In genomic region chr5:172861461-172861860, GRCh38 we compare ENCODE assay signal across 13 cellular contexts. TPM values are rescaled to one million over a fixed set of nuclear protein-coding genes. Genes with fewer than 3 reads are reported as not detected.
A peak's percentile ranks its signal among the peaks of the same experiment; 100 is the strongest.
DNase-seq lines count a peak whose midpoint lies in the region; ATAC-seq and TF ChIP-seq lines count a peak whose summit lies in the region.
"Had no signal": no experiment of that assay in that cellular context is flagged by ENCODE, and none has a peak within 500 bp of the region (broad histone marks: within the 10 kb centered on the region; RNA-seq: fewer than 3 reads in every experiment).

No MANE protein-coding gene starts in this region.

- H3K9ac ChIP-seq in liver (ENCODE audit: low read depth in 1 of 2, low read length in 2 of 2), result peak overlapping the region; percentile 57 to 93

- H3K9me3 Mint-ChIP-seq in CD8-positive, alpha-beta memory T cell, result no peaks in the 10 kb centered on the region
- H3K9me3 Mint-ChIP-seq in stimulated activated memory B cell treated with anti-CD40 and anti-IgM and Interleukin-4, amounts not matched to agents 10 μg/mL and 1 μg/mL and 100 μg/mL, for 72 hours, result no peaks in the 10 kb centered on the region
- no peaks in the 10 kb centered on the region for H3K9me3 Mint-ChIP-seq in progenitor cell of endocrine pancreas (ENCODE audit: low read depth)
- H3K9me3 Mint-ChIP-seq: dendritic cell treated with granulocyte-macrophage colony-stimulating factor and Interleukin-4, amounts not matched to agents 40 ng/mL and 50 ng/mL, for 4 days; nephron progenitor cell had no signal

- no peak overlapping the region for H3K27ac ChIP-seq in CD8-positive, alpha-beta memory T cell (ENCODE audit: low read depth, low read length)
- H3K27ac ChIP-seq in ascending aorta (peak overlapping the region; percentile 88 to 97), liver (ENCODE audit: low read depth in 1 of 2, low read length in 2 of 2) (peak overlapping the region; percentile 96 to 98), foreskin keratinocyte (no peak overlapping the region)

- H3K4me1 Mint-ChIP-seq in CD8-positive, alpha-beta memory T cell, result peaks cover 33 to 50% (median 42%) of the 10 kb centered on the region in 3 donors
- H3K4me1 Mint-ChIP-seq in stimulated activated memory B cell treated with anti-CD40 and anti-IgM and Interleukin-4, amounts not matched to agents 10 μg/mL and 1 μg/mL and 100 μg/mL, for 72 hours, result peaks cover 56% of the 10 kb centered on the region
- peaks cover 30% of the 10 kb centered on the region for H3K4me1 Mint-ChIP-seq in progenitor cell of endocrine pancreas (ENCODE audit: low read depth)

- H3K27ac Mint-ChIP-seq in CD8-positive, alpha-beta memory T cell, result peak overlapping the region in 7 of 8 donors; percentile 69 to 90 (median 79)
- peak overlapping the region; percentile 14 for H3K27ac Mint-ChIP-seq in stimulated activated memory B cell treated with anti-CD40 and anti-IgM and Interleukin-4, amounts not matched to agents 10 μg/mL and 1 μg/mL and 100 μg/mL, for 72 hours
- no peak overlapping the region for H3K27ac Mint-ChIP-seq in progenitor cell of endocrine pancreas
- H3K27ac Mint-ChIP-seq: dendritic cell treated with granulocyte-macrophage colony-stimulating factor and Interleukin-4, amounts not matched to agents 40 ng/mL and 50 ng/mL, for 4 days; nephron progenitor cell had no signal

- no peaks in the 10 kb centered on the region for H3K27me3 ChIP-seq in CD8-positive, alpha-beta memory T cell (ENCODE audit: insufficient read depth, low read length, poor library complexity, severe bottlenecking)
- no peaks in the 10 kb centered on the region for H3K27me3 ChIP-seq in ascending aorta
- no peaks in the 10 kb centered on the region for H3K27me3 ChIP-seq in liver (ENCODE audit: control insufficient read depth in 4 of 4, insufficient read depth in 4 of 4, low read length in 3 of 4)
- no peaks in the 10 kb centered on the region for H3K27me3 ChIP-seq in foreskin keratinocyte

- H3K4me3 Mint-ChIP-seq in CD8-positive, alpha-beta memory T cell, result peak overlapping the region in 2 of 7 donors; percentile 23 to 67
- H3K4me3 Mint-ChIP-seq in stimulated activated memory B cell treated with anti-CD40 and anti-IgM and Interleukin-4, amounts not matched to agents 10 μg/mL and 1 μg/mL and 100 μg/mL, for 72 hours, result no peak overlapping the region
- no peak overlapping the region for H3K4me3 Mint-ChIP-seq in progenitor cell of endocrine pancreas (ENCODE audit: low read depth)
- H3K4me3 Mint-ChIP-seq: dendritic cell treated with granulocyte-macrophage colony-stimulating factor and Interleukin-4, amounts not matched to agents 40 ng/mL and 50 ng/mL, for 4 days; nephron progenitor cell had no signal

- intact Hi-C loops in ascending aorta (cut with DNase I), result loop anchor here (2.0 kb wide), 1 partner anchor 61 kb away; no protein-coding TSS in a partner anchor

- TF ChIP-seq CTCF in ascending aorta (IDR thresholded peaks at IDR 0.05) (no peak), liver (IDR thresholded peaks at IDR 0.05; ENCODE audit: low read depth, low read length, missing input control) (no peak), progenitor cell of endocrine pancreas (IDR thresholded peaks at IDR 0.05; ENCODE audit: unreplicated experiment) (no peak), foreskin keratinocyte (conservative IDR thresholded peaks at IDR 0.05) (no peak)

- no peak for ATAC-seq in stimulated activated memory B cell treated with anti-CD40 and anti-IgM and Interleukin-4, amounts not matched to agents 10 μg/mL and 1 μg/mL and 100 μg/mL, for 72 hours
- no peak for ATAC-seq in foreskin keratinocyte

- DNase-seq in CD8-positive, alpha-beta memory T cell, result no peak
- DNase-seq in ascending aorta (ENCODE audit: low spot score in 2 of 2) (no peak), progenitor cell of endocrine pancreas (ENCODE audit: low spot score, unreplicated experiment) (no peak), foreskin keratinocyte (no peak)
- DNase-seq in stimulated activated CD4-positive, alpha-beta T cell treated with anti-CD3 and anti-CD28 coated beads, Interleukin-15, amount 100 ng/mL, for 24 hours, result no peak
- DNase-seq in NK-92 treated with Interleukin-12 subunit alpha and Interleukin-12 subunit beta, amount 100 ng/mL, for 24 hours (lab: John Stamatoyannopoulos, UW), result no peak
- DNase-seq: activated T-cell treated with anti-CD3 and anti-CD28 coated beads, Interleukin-2, amount 50 U/mL, for 48 hours; NCI-H1694; nephron progenitor cell; stimulated activated CD4-positive, alpha-beta T cell treated with anti-CD3 and anti-CD28 coated beads, Interleukin-4, amount 100 ng/mL, for 4 hours had no signal

- no peaks in the 10 kb centered on the region for H3K36me3 ChIP-seq in CD8-positive, alpha-beta memory T cell (ENCODE audit: insufficient read depth, low read length)
- H3K36me3 ChIP-seq in ascending aorta (no peaks in the 10 kb centered on the region), liver (ENCODE audit: control insufficient read depth in 4 of 4, insufficient read depth in 3 of 4, low read depth in 1 of 4, low read length in 3 of 4) (no peaks in the 10 kb centered on the region)

- no peak for TF ChIP-seq RAD21 in liver (IDR thresholded peaks at IDR 0.05)

- WGBS in liver, result 47% methylated on average over 5 of the region's 5 CpGs

- H3K4me3 ChIP-seq in CD8-positive, alpha-beta memory T cell (ENCODE audit: low read length), result no peak overlapping the region
- peak overlapping the region in 1 of 2 donors; percentile 28 for H3K4me3 ChIP-seq in ascending aorta
- no peak overlapping the region for H3K4me3 ChIP-seq in liver (ENCODE audit: low read depth in 1 of 3, low read length in 3 of 3)

- POLR2A ChIA-PET in CD8-positive, alpha-beta memory T cell (lab: Charles Lee), result no interaction called here

- H3K9me3 ChIP-seq in CD8-positive, alpha-beta memory T cell (ENCODE audit: low read length), result no peaks in the 10 kb centered on the region
- H3K9me3 ChIP-seq in ascending aorta (no peaks in the 10 kb centered on the region), liver (ENCODE audit: control insufficient read depth in 4 of 4, low read length in 3 of 4) (no peaks in the 10 kb centered on the region)

- H3K36me3 Mint-ChIP-seq in CD8-positive, alpha-beta memory T cell, result peaks cover 4 to 14% (median 4%) of the 10 kb centered on the region in 3 donors
- peaks cover 15% of the 10 kb centered on the region for H3K36me3 Mint-ChIP-seq in stimulated activated memory B cell treated with anti-CD40 and anti-IgM and Interleukin-4, amounts not matched to agents 10 μg/mL and 1 μg/mL and 100 μg/mL, for 72 hours
- peaks cover 3% of the 10 kb centered on the region for H3K36me3 Mint-ChIP-seq in progenitor cell of endocrine pancreas (ENCODE audit: insufficient read depth)

- H3K27me3 Mint-ChIP-seq in CD8-positive, alpha-beta memory T cell, result no peaks in the 10 kb centered on the region
- no peaks in the 10 kb centered on the region for H3K27me3 Mint-ChIP-seq in stimulated activated memory B cell treated with anti-CD40 and anti-IgM and Interleukin-4, amounts not matched to agents 10 μg/mL and 1 μg/mL and 100 μg/mL, for 72 hours
- no peaks in the 10 kb centered on the region for H3K27me3 Mint-ChIP-seq in progenitor cell of endocrine pancreas
- H3K27me3 Mint-ChIP-seq: dendritic cell treated with granulocyte-macrophage colony-stimulating factor and Interleukin-4, amounts not matched to agents 40 ng/mL and 50 ng/mL, for 4 days had no signal

- CTCF ChIA-PET in CD8-positive, alpha-beta memory T cell (lab: Charles Lee), result interaction anchor here (1.0 kb wide), 1 partner anchor 89 kb away, joined by 4 read pairs; no protein-coding TSS in a partner anchor

- no peaks in the 10 kb centered on the region for H3K4me1 ChIP-seq in CD8-positive, alpha-beta memory T cell (ENCODE audit: insufficient read depth, low read length)
- H3K4me1 ChIP-seq in ascending aorta (peaks cover 24 to 57% of the 10 kb centered on the region in 2 donors), liver (ENCODE audit: control insufficient read depth in 4 of 4, insufficient read depth in 4 of 4, low read length in 3 of 4) (peaks cover 27 to 67% (median 44%) of the 10 kb centered on the region in 4 donors), foreskin keratinocyte (peaks cover 6% of the 10 kb centered on the region)

TF ChIP-seq in liver, 16 proteins besides CTCF, POLR2A, EP300 and RAD21:
- no peak for TF ChIP-seq HNF4G (IDR thresholded peaks at IDR 0.05)
- no peak for TF ChIP-seq SP1 (IDR thresholded peaks at IDR 0.05)

RNA-seq across cellular contexts. Expression of gene ERGIC1, which starts 27.4 kb away (rescaled TPM):
- total RNA-seq in CD8-positive, alpha-beta memory T cell, result 10 to 100 TPM; 39.7 to 39.9 TPM
- 25.9 TPM for polyA plus RNA-seq in CD8-positive, alpha-beta memory T cell
- 184 TPM for total RNA-seq in ascending aorta
- total RNA-seq in liver, result 100 to 1,000 TPM in 1 of 2 donors, 10 to 100 TPM in 1; 45.4 to 149 TPM
- polyA plus RNA-seq in liver, result 100 to 1,000 TPM in 1 of 2 donors, 10 to 100 TPM in 1; 53.1 to 155 TPM
- 150 and 158 TPM in 2 replicates for total RNA-seq in progenitor cell of endocrine pancreas
- total RNA-seq in foreskin keratinocyte, result 86.8 and 90.9 TPM in 2 replicates
- polyA plus RNA-seq in foreskin keratinocyte, result 54.3 and 61.3 TPM in 2 replicates

Comparison
In these comparisons a context has a peak if more than half of its experiments do, and no peak if none do; other contexts are left out.
1. H3K27ac ChIP-seq: peak in ascending aorta (2 of 2) and liver (2 of 2); none in CD8-positive, alpha-beta memory T cell (single experiment) and foreskin keratinocyte (single experiment).